Comparison of ENCODE assay signal across 9 cellular contexts in the genomic region with DNA sequence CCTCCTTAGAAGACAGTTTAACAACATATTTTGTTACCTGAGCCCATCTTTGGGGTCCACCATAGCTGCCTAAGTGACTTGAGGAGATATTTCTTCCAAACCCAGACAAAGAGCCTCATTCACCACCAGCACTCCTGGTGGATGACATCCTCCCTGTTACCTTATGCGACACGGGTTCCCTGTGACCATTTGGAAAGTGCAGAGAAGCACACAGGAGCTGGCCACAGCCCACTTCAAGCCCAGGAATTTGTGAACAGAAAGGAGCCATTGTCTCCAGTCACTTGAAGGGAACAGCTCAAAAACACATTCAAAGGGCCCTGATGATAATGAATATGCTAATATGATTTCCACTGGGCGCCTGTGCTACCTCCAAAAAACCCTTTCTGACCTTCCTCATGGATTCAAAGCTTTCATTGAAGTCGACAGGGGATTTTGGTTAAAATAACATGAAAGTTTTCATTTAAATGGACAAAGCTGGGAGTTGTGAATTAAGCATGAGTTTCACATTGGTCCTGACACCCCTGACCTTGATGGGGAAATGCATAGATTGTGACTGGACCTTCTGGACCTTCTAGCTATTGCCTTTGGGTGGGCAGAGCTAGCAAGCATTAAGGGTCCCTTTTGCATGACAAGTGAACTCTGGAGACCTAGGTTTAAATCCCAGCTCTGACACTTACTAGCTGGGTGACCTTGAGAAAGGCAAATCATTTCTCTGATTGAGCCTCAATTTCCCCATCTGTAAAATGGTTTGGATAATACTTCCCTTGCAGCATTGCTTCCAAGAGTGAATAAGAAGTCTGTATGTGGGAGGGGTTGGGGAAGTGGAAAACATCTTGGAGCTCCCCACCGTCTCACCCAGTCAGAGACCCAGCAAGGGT.
DNase-seq lines count a peak whose midpoint lies in the region; FAIRE-seq and TF ChIP-seq lines count a peak whose summit lies in the region.
"Had no signal": no experiment of that assay in that cellular context is flagged by ENCODE, and none has a peak within 500 bp of the region (broad histone marks: within the 10 kb centered on the region; RNA-seq: fewer than 3 reads in every experiment).

No MANE protein-coding gene starts in this region.

- TF ChIP-seq CTCF in dorsolateral prefrontal cortex (IDR thresholded peaks at IDR 0.05 in 54 of 56, conservative IDR thresholded peaks at IDR 0.05 in 2 of 56; ENCODE audit: low read depth in 1 of 56, partially characterized antibody in 56 of 56) (peak in 1 of 56 donors; percentile 7), WERI-Rb-1 (IDR thresholded peaks at IDR 0.05; ENCODE audit: low read depth, low read length) (no peak)

- H2BK15ac ChIP-seq in mesendoderm (replicated peaks; ENCODE audit: low read depth) = no peak overlapping the region

- DNase-seq in HuH-7.5 (ENCODE audit: low spot score) (peak; percentile 48), dorsolateral prefrontal cortex (no peak), mesendoderm (peak; percentile 72), WERI-Rb-1 (no peak), GM12891 (ENCODE audit: insufficient read length, low spot score) (no peak), COR-L47 (lab: John Stamatoyannopoulos, UW) (no peak)
- DNase-seq: NCI-H1105 had no signal

- H3K27ac ChIP-seq in dorsolateral prefrontal cortex (peak overlapping the region; percentile 6 to 99 (median 88)), mesendoderm (ENCODE audit: low read depth, low read length) (no peak overlapping the region), temporal lobe (ENCODE audit: low read depth, low read length) (peak overlapping the region; percentile 83), WERI-Rb-1 (no peak overlapping the region)
- H3K27ac ChIP-seq: parathyroid adenoma had no signal

- no peak overlapping the region for H3K4me2 ChIP-seq in mesendoderm (ENCODE audit: low read length)

- H3K23ac ChIP-seq in mesendoderm (ENCODE audit: low read length) = no peak overlapping the region

- H2BK120ac ChIP-seq in mesendoderm (ENCODE audit: low read depth, low read length) = no peak overlapping the region

- H3K27me3 ChIP-seq in dorsolateral prefrontal cortex = no peaks in the 10 kb centered on the region
- no peaks in the 10 kb centered on the region for H3K27me3 ChIP-seq in mesendoderm (ENCODE audit: insufficient read depth, low read length, poor library complexity)
- no peaks in the 10 kb centered on the region for H3K27me3 ChIP-seq in WERI-Rb-1 (ENCODE audit: insufficient read depth, low read depth, severe bottlenecking)

- no peak overlapping the region for H3K9ac ChIP-seq in mesendoderm (ENCODE audit: low read length)
- H3K9ac ChIP-seq: parathyroid adenoma had no signal

- FAIRE-seq in GM12891 (lab: Jason Lieb, UNC) = no peak

- no peak overlapping the region for H4K5ac ChIP-seq in mesendoderm (ENCODE audit: low read length)

- no peaks in the 10 kb centered on the region for H3K9me3 ChIP-seq in WERI-Rb-1 (ENCODE audit: severe bottlenecking)

- H3K4me1 ChIP-seq in mesendoderm (ENCODE audit: control insufficient read depth, low read depth, low read length) = peaks cover 4% of the 10 kb centered on the region

- H2BK5ac ChIP-seq in mesendoderm (ENCODE audit: low read length) = no peak overlapping the region

- H3K18ac ChIP-seq in mesendoderm (ENCODE audit: low read length) = no peak overlapping the region

- H3K36me3 ChIP-seq in mesendoderm (ENCODE audit: control insufficient read depth, insufficient read depth, low read length) (no peaks in the 10 kb centered on the region), WERI-Rb-1 (no peaks in the 10 kb centered on the region)

- peak overlapping the region in 2 of 59 donors; percentile 4 to 50 for H3K4me3 ChIP-seq in dorsolateral prefrontal cortex
- no peak overlapping the region for H3K4me3 ChIP-seq in mesendoderm (ENCODE audit: low read length)
- no peak overlapping the region for H3K4me3 ChIP-seq in WERI-Rb-1 (ENCODE audit: low read depth, low read length)

- no peak for TF ChIP-seq POLR2A in GM12891 (IDR thresholded peaks at IDR 0.05; ENCODE audit: low read depth, low read length)

- whole genome bisulfite sequencing in mesendoderm (ENCODE audit: extremely low coverage, insufficient coverage, low lambda C conversion rate) = no CpG with 5 or more reads among the region's 5 CpGs

- no peak overlapping the region for H3K56ac ChIP-seq in mesendoderm (ENCODE audit: low read length)

- H3K79me2 ChIP-seq in mesendoderm (ENCODE audit: control insufficient read depth, insufficient read depth, low read length) = no peaks in the 10 kb centered on the region
- H3K79me2 ChIP-seq: parathyroid adenoma had no signal

- intact Hi-C loops in dorsolateral prefrontal cortex (cut with DNase I) = no loop called here

- H3K4ac ChIP-seq in mesendoderm (ENCODE audit: low read depth, low read length) = no peak overlapping the region

- no peaks in the 10 kb centered on the region for H3K79me1 ChIP-seq in mesendoderm (ENCODE audit: low read length)

- no peak overlapping the region for H2AK5ac ChIP-seq in mesendoderm (ENCODE audit: low read length)

- H4K8ac ChIP-seq in mesendoderm (ENCODE audit: low read depth, low read length) = no peak overlapping the region

TF ChIP-seq in GM12891, 5 proteins besides CTCF, POLR2A, EP300 and RAD21:
- TF ChIP-seq PAX5 (IDR thresholded peaks at IDR 0.05; ENCODE audit: insufficient read depth, low read length, severe bottlenecking) (no peak), POU2F2 (IDR thresholded peaks at IDR 0.05; ENCODE audit: low read depth, low read length) (no peak), TAF1 (IDR thresholded peaks at IDR 0.05; ENCODE audit: low read depth, low read length) (no peak), SPI1 (IDR thresholded peaks at IDR 0.05; ENCODE audit: low read depth, low read length) (no peak), POLR2AphosphoS5 (IDR thresholded peaks at IDR 0.05; ENCODE audit: low read depth, low read length) (no peak)

Comparison
In these comparisons a context has a peak if more than half of its experiments do, and no peak if none do; other contexts are left out.
1. DNase-seq: peak in HuH-7.5 (single experiment) and mesendoderm (single experiment); none in dorsolateral prefrontal cortex (0 of 10), WERI-Rb-1 (single experiment), GM12891 (single experiment) and COR-L47 (single experiment).
2. H3K27ac ChIP-seq: peak in dorsolateral prefrontal cortex (59 of 59) and temporal lobe (single experiment); none in mesendoderm (single experiment) and WERI-Rb-1 (single experiment).